ENCODE assay signal across 16 cellular contexts in genomic region chr1:182670032-182670431, GRCh38. TPM values are rescaled to one million over a fixed set of nuclear protein-coding genes. Genes with fewer than 3 reads are reported as not detected.
DNase-seq lines count a peak whose midpoint lies in the region; TF ChIP-seq lines count a peak whose summit lies in the region.
"Had no signal": no experiment of that assay in that cellular context is flagged by ENCODE, and none has a peak within 500 bp of the region (broad histone marks: within the 10 kb centered on the region; RNA-seq: fewer than 3 reads in every experiment).

No MANE protein-coding gene starts in this region.

- TF ChIP-seq POLR2A in thyroid gland (IDR thresholded peaks at IDR 0.05) = no peak

- DNase-seq in caudate nucleus (lab: John Stamatoyannopoulos, UW) (peak in 38 of 61 donors; percentile 6 to 81 (median 45)), head of caudate nucleus (peak in 38 of 42 donors; percentile 39 to 90 (median 66)), thyroid gland (no peak), activated gamma-delta T cell (lab: John Stamatoyannopoulos, UW) (no peak)
- DNase-seq in stimulated activated CD4-positive, alpha-beta T cell treated with anti-CD3 and anti-CD28 coated beads, Interleukin-4, amount 100 ng/mL, for 24 hours = no peak
- DNase-seq in activated CD4-positive, alpha-beta T cell treated with anti-CD3 and anti-CD28 coated beads for 4 hours = no peak
- DNase-seq: 8988T, AML-193, GOT3, HFFc6 had no signal

- TF ChIP-seq CTCF in HEK293 (tag by site-specific recombination; IDR thresholded peaks at IDR 0.05) = no peak
- TF ChIP-seq CTCF in thyroid gland (IDR thresholded peaks at IDR 0.05) = no peak

- no peaks in the 10 kb centered on the region for H3K27me3 ChIP-seq in thyroid gland
- H3K27me3 ChIP-seq: BLaER1 had no signal

- 89 to 96% methylated on average over 8 of the region's 8 CpGs for WGBS in thyroid gland, 2 donors

- H3K27ac ChIP-seq in HEK293 (ENCODE audit: extremely low read depth, low read depth, low read length) = no peak overlapping the region
- peak overlapping the region; percentile 58 for H3K27ac ChIP-seq in caudate nucleus (ENCODE audit: low read depth, low read length)
- peak overlapping the region; percentile 52 to 80 (median 61) for H3K27ac ChIP-seq in thyroid gland
- H3K27ac ChIP-seq: BLaER1, HL-60 had no signal

- POLR2A ChIA-PET in HEK293 (lab: Yijun Ruan, JAX) = no interaction called here

- H3K4me1 ChIP-seq in HEK293 (ENCODE audit: control insufficient read depth, insufficient read depth, low read length) = no peaks in the 10 kb centered on the region
- peaks cover 31 to 61% of the 10 kb centered on the region in 2 donors for H3K4me1 ChIP-seq in thyroid gland
- H3K4me1 ChIP-seq: HAP-1 had no signal

- H3K9me3 ChIP-seq in HEK293 (ENCODE audit: control insufficient read depth, insufficient read depth, low read depth, low read length) (no peaks in the 10 kb centered on the region), thyroid gland (no peaks in the 10 kb centered on the region)
- H3K9me3 ChIP-seq: BLaER1, HAP-1 had no signal

- intact Hi-C loops in head of caudate nucleus (cut with DNase I) (no loop called here), thyroid gland (cut with DNase I) (loop anchor here (10.0 kb wide), 1 partner anchor 115 kb away; the partner anchor contains the start of gene NPL)

- H3K4me3 ChIP-seq in HEK293 (ENCODE audit: low read depth, low read length) (no peak overlapping the region), thyroid gland (replicated peaks in 1 of 3) (no peak overlapping the region)
- H3K4me3 ChIP-seq: BLaER1, GM12878, HAP-1 had no signal

- H3K36me3 ChIP-seq in HEK293 (ENCODE audit: control insufficient read depth in 2 of 2, insufficient read depth in 1 of 2, low read length in 2 of 2) = no peaks in the 10 kb centered on the region
- H3K36me3 ChIP-seq in thyroid gland = no peaks in the 10 kb centered on the region
- H3K36me3 ChIP-seq: BLaER1, HAP-1 had no signal

- CTCF ChIA-PET in HEK293 (lab: Yijun Ruan, JAX) = no interaction called here

TF ChIP-seq in HEK293, 187 proteins besides CTCF, POLR2A, EP300 and RAD21:
- TF ChIP-seq ZNF514 (tag by site-specific recombination; IDR thresholded peaks at IDR 0.05) (no peak), EGR2 (tag by site-specific recombination; IDR thresholded peaks at IDR 0.05; ENCODE audit: low read depth) (no peak), ZFP37 (tag by site-specific recombination; IDR thresholded peaks at IDR 0.05) (no peak), ZFHX2 (tag by site-specific recombination; conservative IDR thresholded peaks at IDR 0.05) (0 out of 2 replicates have a peak, but pooled peaks have one; percentile 11)

RNA-seq across cellular contexts. Expression of gene RGS8, which starts 14.4 kb away (rescaled TPM):
- total RNA-seq in thyroid gland = 1 to 10 TPM; 2.4 to 5.9 (median 5.0) TPM
- total RNA-seq: Daoy, HFFc6 had no signal

Comparison
In these comparisons a context has a peak if more than half of its experiments do, and no peak if none do; other contexts are left out.
1. DNase-seq: peak in caudate nucleus (38 of 61) and head of caudate nucleus (38 of 42); none in thyroid gland (0 of 2), stimulated activated CD4-positive, alpha-beta T cell treated with anti-CD3 and anti-CD28 coated beads, Interleukin-4, amount 100 ng/mL, for 24 hours (single experiment), activated CD4-positive, alpha-beta T cell treated with anti-CD3 and anti-CD28 coated beads for 4 hours (0 of 2) and activated gamma-delta T cell (single experiment).